Comparison of ENCODE assay signal across 8 cellular contexts in the genomic region with DNA sequence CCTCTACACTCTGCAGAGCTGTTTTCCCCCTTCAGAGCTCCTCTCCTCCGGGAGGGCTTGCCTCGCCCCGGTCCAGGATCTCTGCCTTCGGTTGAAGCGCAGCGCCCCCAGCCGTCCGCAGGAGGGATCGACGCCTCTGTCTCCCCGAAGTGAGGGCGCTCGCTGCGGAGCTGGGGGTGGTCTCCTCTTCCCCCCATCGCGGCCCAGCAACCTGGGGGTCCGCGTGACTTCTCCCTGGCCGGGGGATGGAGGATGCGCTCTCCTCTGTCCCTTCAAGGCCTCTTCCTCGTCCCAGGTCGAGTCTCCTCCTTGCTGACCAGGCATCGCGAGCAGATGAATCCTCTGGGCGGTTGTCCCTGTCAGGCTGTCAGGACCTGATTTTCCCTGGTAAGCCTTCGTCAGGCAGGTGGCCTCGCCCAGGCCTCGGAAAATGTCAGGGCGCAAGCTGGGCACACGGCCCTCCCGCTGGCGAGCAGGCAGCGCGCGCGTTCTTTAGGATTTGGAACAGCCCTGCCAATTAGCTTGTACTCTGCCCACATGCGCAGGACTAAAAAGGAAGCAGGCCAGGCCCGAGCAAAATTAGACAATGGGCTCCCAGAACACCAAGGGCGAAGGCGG.
DNase-seq lines count a peak whose midpoint lies in the region; ATAC-seq, FAIRE-seq and TF ChIP-seq lines count a peak whose summit lies in the region.

No MANE protein-coding gene starts in this region.

- peak; percentile 71 for DNase-seq in Daoy (ENCODE audit: low read depth)
- DNase-seq in H54 (ENCODE audit: insufficient read length, low spot score): peak; percentile 77
- peak; percentile 40 for DNase-seq in NCI-H69 (lab: John Stamatoyannopoulos, UW)
- DNase-seq in activated naive CD8-positive, alpha-beta T cell treated with anti-CD3 and anti-CD28 coated beads, Interleukin-2, amount 50 U/mL, for 24 hours: peak; percentile 64
- DNase-seq in glutamatergic neuron: peak; percentile 88
- DNase-seq in occipital lobe (lab: John Stamatoyannopoulos, UW): peak; percentile 78
- peak; percentile 79 for DNase-seq in urothelium cell line (ENCODE audit: low spot score)

- TF ChIP-seq CTCF in glutamatergic neuron (IDR thresholded peaks at IDR 0.05; ENCODE audit: partially characterized antibody, unreplicated experiment): peak; percentile 96

- TF ChIP-seq POLR2A in H54 (IDR thresholded peaks at IDR 0.05; ENCODE audit: low read depth, low read length): no peak

- FAIRE-seq in H54 (lab: Jason Lieb, UNC): no peak
- no peak for FAIRE-seq in urothelium cell line (lab: Jason Lieb, UNC)

- no peak overlapping the region for H3K4me3 Mint-ChIP-seq in activated naive CD8-positive, alpha-beta T cell treated with anti-CD3 and anti-CD28 coated beads, Interleukin-2, amount 50 U/mL, for 24 hours
- peak overlapping the region; percentile 61 for H3K4me3 Mint-ChIP-seq in glutamatergic neuron (ENCODE audit: unreplicated experiment)

- peaks cover 2% of the 10 kb centered on the region for H3K4me1 Mint-ChIP-seq in activated naive CD8-positive, alpha-beta T cell treated with anti-CD3 and anti-CD28 coated beads, Interleukin-2, amount 50 U/mL, for 24 hours
- no peaks in the 10 kb centered on the region for H3K4me1 Mint-ChIP-seq in glutamatergic neuron (ENCODE audit: low read depth, unreplicated experiment)

- no peak overlapping the region for H3K27ac Mint-ChIP-seq in activated naive CD8-positive, alpha-beta T cell treated with anti-CD3 and anti-CD28 coated beads, Interleukin-2, amount 50 U/mL, for 24 hours
- no peak overlapping the region for H3K27ac Mint-ChIP-seq in glutamatergic neuron (ENCODE audit: unreplicated experiment)

- peaks cover 16% of the 10 kb centered on the region for H3K27me3 Mint-ChIP-seq in activated naive CD8-positive, alpha-beta T cell treated with anti-CD3 and anti-CD28 coated beads, Interleukin-2, amount 50 U/mL, for 24 hours
- no peaks in the 10 kb centered on the region for H3K27me3 Mint-ChIP-seq in glutamatergic neuron (ENCODE audit: unreplicated experiment)

- H3K36me3 Mint-ChIP-seq in activated naive CD8-positive, alpha-beta T cell treated with anti-CD3 and anti-CD28 coated beads, Interleukin-2, amount 50 U/mL, for 24 hours (ENCODE audit: low read depth): no peaks in the 10 kb centered on the region
- H3K36me3 Mint-ChIP-seq in glutamatergic neuron (ENCODE audit: unreplicated experiment): no peaks in the 10 kb centered on the region

- H3K9me3 Mint-ChIP-seq in activated naive CD8-positive, alpha-beta T cell treated with anti-CD3 and anti-CD28 coated beads, Interleukin-2, amount 50 U/mL, for 24 hours: no peaks in the 10 kb centered on the region
- H3K9me3 Mint-ChIP-seq in glutamatergic neuron (ENCODE audit: unreplicated experiment): no peaks in the 10 kb centered on the region

- ATAC-seq in activated naive CD8-positive, alpha-beta T cell treated with anti-CD3 and anti-CD28 coated beads, Interleukin-2, amount 50 U/mL, for 24 hours: no peak
- no peak for ATAC-seq in GM21528 (IDR thresholded peaks at IDR 0.05; ENCODE audit: low FRiP score, unreplicated experiment)
